In the genomic region with DNA sequence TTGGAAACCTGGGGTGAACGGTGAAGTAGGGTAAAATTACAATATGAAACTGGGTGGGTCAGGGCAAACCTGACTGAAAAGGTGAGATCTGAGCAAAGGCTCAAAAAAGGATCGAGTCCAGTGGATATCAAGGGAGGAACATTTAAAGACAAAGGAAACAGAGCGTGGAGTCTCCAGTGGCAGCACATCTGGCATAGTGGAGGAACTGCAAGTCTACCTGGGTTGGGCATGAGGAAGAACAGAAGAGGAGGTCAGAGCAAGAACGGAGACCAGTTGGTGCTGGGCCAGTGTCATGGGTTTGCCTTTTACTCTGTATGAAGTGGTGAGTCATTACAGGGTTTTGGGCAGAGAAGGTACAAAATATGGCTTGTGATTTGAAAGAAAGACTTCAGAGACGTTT, we compare ENCODE assay signal across 1 cellular context.
TF ChIP-seq lines count a peak whose summit lies in the region.

No MANE protein-coding gene starts in this region.

TF ChIP-seq in K562, 482 proteins besides CTCF, POLR2A, EP300 and RAD21 (continued from another document):
- TF ChIP-seq, protein P1, sequence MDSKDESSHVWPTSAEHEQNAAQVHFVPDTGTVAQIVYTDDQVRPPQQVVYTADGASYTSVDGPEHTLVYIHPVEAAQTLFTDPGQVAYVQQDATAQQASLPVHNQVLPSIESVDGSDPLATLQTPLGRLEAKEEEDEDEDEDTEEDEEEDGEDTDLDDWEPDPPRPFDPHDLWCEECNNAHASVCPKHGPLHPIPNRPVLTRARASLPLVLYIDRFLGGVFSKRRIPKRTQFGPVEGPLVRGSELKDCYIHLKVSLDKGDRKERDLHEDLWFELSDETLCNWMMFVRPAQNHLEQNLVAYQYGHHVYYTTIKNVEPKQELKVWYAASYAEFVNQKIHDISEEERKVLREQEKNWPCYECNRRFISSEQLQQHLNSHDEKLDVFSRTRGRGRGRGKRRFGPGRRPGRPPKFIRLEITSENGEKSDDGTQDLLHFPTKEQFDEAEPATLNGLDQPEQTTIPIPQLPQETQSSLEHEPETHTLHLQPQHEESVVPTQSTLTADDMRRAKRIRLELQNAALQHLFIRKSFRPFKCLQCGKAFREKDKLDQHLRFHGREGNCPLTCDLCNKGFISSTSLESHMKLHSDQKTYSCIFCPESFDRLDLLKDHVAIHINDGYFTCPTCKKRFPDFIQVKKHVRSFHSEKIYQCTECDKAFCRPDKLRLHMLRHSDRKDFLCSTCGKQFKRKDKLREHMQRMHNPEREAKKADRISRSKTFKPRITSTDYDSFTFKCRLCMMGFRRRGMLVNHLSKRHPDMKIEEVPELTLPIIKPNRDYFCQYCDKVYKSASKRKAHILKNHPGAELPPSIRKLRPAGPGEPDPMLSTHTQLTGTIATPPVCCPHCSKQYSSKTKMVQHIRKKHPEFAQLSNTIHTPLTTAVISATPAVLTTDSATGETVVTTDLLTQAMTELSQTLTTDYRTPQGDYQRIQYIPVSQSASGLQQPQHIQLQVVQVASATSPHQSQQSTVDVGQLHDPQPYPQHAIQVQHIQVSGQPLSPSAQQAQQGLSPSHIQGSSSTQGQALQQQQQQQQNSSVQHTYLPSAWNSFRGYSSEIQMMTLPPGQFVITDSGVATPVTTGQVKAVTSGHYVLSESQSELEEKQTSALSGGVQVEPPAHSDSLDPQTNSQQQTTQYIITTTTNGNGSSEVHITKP (IDR thresholded peaks at IDR 0.05; ENCODE audit: partially characterized antibody): no peak
